ENCODE assay signal across 1 cellular context in the genomic region with DNA sequence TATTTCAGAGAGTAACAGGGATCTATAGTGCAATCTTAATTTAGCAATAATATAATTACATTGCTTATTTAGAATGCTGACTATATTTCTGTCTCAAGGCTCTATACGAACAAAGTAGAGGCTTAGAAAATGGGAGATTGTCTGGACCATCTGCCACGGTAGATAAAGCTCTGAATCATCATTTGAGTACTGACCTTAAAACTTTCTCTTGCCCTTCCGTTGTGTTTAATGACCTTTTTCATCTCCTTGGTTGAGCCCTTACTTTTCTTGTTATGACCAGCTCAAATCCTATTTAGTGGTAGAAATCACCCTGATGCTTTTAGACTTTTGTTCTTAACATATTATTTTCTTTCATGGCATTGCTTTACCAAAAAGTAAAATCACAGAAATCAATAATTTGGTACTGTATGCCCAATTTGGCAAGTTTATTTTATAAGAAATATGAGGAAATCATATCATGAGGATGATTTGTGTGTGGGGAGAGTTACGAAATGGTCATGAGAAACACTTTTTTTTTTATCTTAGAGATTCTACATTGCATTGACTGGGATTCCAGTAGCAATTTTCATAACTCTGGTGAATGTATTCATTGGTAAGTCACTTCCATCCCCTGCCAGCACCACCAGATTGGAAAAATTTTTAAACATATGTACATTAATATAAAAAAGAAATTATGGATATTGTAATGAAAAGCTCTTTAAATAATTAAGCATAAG.
TF ChIP-seq lines count a peak whose summit lies in the region.

No MANE protein-coding gene starts in this region.

TF ChIP-seq in K562, 482 proteins besides CTCF, POLR2A, EP300 and RAD21 (continued from another document):
- peak; percentile 57; the same call in 1 of the 2 replicates for TF ChIP-seq CTBP1 (IDR thresholded peaks at IDR 0.05; ENCODE audit: borderline replicate concordance)
- peak; percentile 43; the same call in 1 of the 2 replicates for TF ChIP-seq MAFG (tag; conservative IDR thresholded peaks at IDR 0.05)
- no peak for TF ChIP-seq ZNF589 (CRISPR knock-in tag; IDR thresholded peaks at IDR 0.05; ENCODE audit: low read depth)
- TF ChIP-seq ZNF444 (CRISPR knock-in tag; IDR thresholded peaks at IDR 0.05): no peak
- TF ChIP-seq MNT (conservative IDR thresholded peaks at IDR 0.05): 0 out of 4 replicates have a peak, but pooled peaks of 1 of the 2 experiments have one; percentile 34
- TF ChIP-seq ZEB2 (IDR thresholded peaks at IDR 0.05): no peak
- TF ChIP-seq, protein P1, sequence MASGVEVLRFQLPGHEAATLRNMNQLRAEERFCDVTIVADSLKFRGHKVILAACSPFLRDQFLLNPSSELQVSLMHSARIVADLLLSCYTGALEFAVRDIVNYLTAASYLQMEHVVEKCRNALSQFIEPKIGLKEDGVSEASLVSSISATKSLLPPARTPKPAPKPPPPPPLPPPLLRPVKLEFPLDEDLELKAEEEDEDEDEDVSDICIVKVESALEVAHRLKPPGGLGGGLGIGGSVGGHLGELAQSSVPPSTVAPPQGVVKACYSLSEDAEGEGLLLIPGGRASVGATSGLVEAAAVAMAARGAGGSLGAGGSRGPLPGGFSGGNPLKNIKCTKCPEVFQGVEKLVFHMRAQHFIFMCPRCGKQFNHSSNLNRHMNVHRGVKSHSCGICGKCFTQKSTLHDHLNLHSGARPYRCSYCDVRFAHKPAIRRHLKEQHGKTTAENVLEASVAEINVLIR (CRISPR knock-in tag; IDR thresholded peaks at IDR 0.05): no peak
- TF ChIP-seq PML (IDR thresholded peaks at IDR 0.05; ENCODE audit: low read length): peak; percentile 78
- TF ChIP-seq CC2D1A (IDR thresholded peaks at IDR 0.05): no peak
- TF ChIP-seq MIER1 (IDR thresholded peaks at IDR 0.05; ENCODE audit: low read depth): no peak
- no peak for TF ChIP-seq U2AF1 (optimal IDR thresholded peaks at IDR 0.05; ENCODE audit: low read depth, low read length)
